ENCODE assay signal across 1 cellular context in genomic region chr15:65532738-65533051, GRCh38.
TF ChIP-seq lines count a peak whose summit lies in the region.

No MANE protein-coding gene starts in this region.

TF ChIP-seq in GM12878, 131 proteins besides CTCF, POLR2A, EP300 and RAD21:
- TF ChIP-seq IKZF2 (IDR thresholded peaks at IDR 0.05): no peak
- TF ChIP-seq EGR1 (IDR thresholded peaks at IDR 0.05; ENCODE audit: borderline replicate concordance in 1 of 2, low read depth in 2 of 2, low read length in 2 of 2): no peak
- no peak for TF ChIP-seq JUND (IDR thresholded peaks at IDR 0.05; ENCODE audit: low read depth, low read length)
- TF ChIP-seq RFX5 (IDR thresholded peaks at IDR 0.05; ENCODE audit: low read depth, low read length): no peak
- TF ChIP-seq IRF4 (IDR thresholded peaks at IDR 0.05; ENCODE audit: low read depth, low read length): no peak
- TF ChIP-seq REST (IDR thresholded peaks at IDR 0.05; ENCODE audit: low read depth, low read length): no peak
- no peak for TF ChIP-seq ATF2 (IDR thresholded peaks at IDR 0.05; ENCODE audit: low read length)
- no peak for TF ChIP-seq SMAD5 (IDR thresholded peaks at IDR 0.05; ENCODE audit: low read depth)
- TF ChIP-seq YY1 (IDR thresholded peaks at IDR 0.05; ENCODE audit: low read depth, low read length): no peak
- no peak for TF ChIP-seq FOXM1 (IDR thresholded peaks at IDR 0.05; ENCODE audit: low read depth, low read length)
- no peak for TF ChIP-seq KAT2A (conservative IDR thresholded peaks at IDR 0.05; ENCODE audit: control insufficient read depth, low read depth, low read length)
